ENCODE assay signal across 10 cellular contexts in genomic region chr15:70036585-70037343, GRCh38.
DNase-seq lines count a peak whose midpoint lies in the region; ATAC-seq and TF ChIP-seq lines count a peak whose summit lies in the region.
"Had no signal": no experiment of that assay in that cellular context is flagged by ENCODE, and none has a peak within 500 bp of the region (broad histone marks: within the 10 kb centered on the region; RNA-seq: fewer than 3 reads in every experiment).

No MANE protein-coding gene starts in this region.

- ATAC-seq in HG02943 (IDR thresholded peaks at IDR 0.05; ENCODE audit: low read depth, unreplicated experiment) (peak; percentile 87), sciatic nerve (no peak), body of pancreas (no peak)
- ATAC-seq: Panc1 had no signal

- H3K27ac ChIP-seq in body of pancreas: no peak overlapping the region
- no peak overlapping the region for H3K27ac ChIP-seq in tibial nerve
- H3K27ac ChIP-seq in esophagus muscularis mucosa (replicated peaks in 1 of 4): no peak overlapping the region
- H3K27ac ChIP-seq: pancreas had no signal

- TF ChIP-seq POLR2A in body of pancreas (IDR thresholded peaks at IDR 0.05): no peak
- TF ChIP-seq POLR2A in tibial nerve (IDR thresholded peaks at IDR 0.05): no peak
- no peak for TF ChIP-seq POLR2A in esophagus muscularis mucosa (IDR thresholded peaks at IDR 0.05; ENCODE audit: low read depth)

- TF ChIP-seq CTCF in body of pancreas (IDR thresholded peaks at IDR 0.05) (no peak), tibial nerve (IDR thresholded peaks at IDR 0.05) (no peak), esophagus muscularis mucosa (IDR thresholded peaks at IDR 0.05) (no peak)

- H3K4me1 ChIP-seq in body of pancreas (no peaks in the 10 kb centered on the region), tibial nerve (peaks cover 0 to 12% (median 2%) of the 10 kb centered on the region in 4 donors), esophagus muscularis mucosa (peaks cover 3 to 9% (median 7%) of the 10 kb centered on the region in 4 donors)
- H3K4me1 ChIP-seq: pancreas had no signal

- TF ChIP-seq EP300 in tibial nerve (IDR thresholded peaks at IDR 0.05): no peak
- TF ChIP-seq EP300 in esophagus muscularis mucosa (IDR thresholded peaks at IDR 0.05): no peak

- H3K4me3 ChIP-seq in body of pancreas (no peak overlapping the region), tibial nerve (no peak overlapping the region), esophagus muscularis mucosa (no peak overlapping the region)
- H3K4me3 ChIP-seq: pancreas had no signal

- DNase-seq in NCI-H2227 (lab: John Stamatoyannopoulos, UW; ENCODE audit: unreplicated experiment) (peak; percentile 5), NCI-H2227 treated with DMSO at 0.1 percent for 48 hours (lab: John Stamatoyannopoulos, UW) (no peak), NCI-H345 treated with DMSO at 0.1 percent for 48 hours (lab: John Stamatoyannopoulos, UW; ENCODE audit: unreplicated experiment) (peak; percentile 62), sciatic nerve (ENCODE audit: low spot score) (peak; percentile 38), body of pancreas (no peak), tibial nerve (ENCODE audit: low spot score in 2 of 2) (no peak), esophagus muscularis mucosa (ENCODE audit: extremely low spot score) (no peak)

- H3K9me3 ChIP-seq in body of pancreas (no peaks in the 10 kb centered on the region), tibial nerve (no peaks in the 10 kb centered on the region), esophagus muscularis mucosa (no peaks in the 10 kb centered on the region)
- H3K9me3 ChIP-seq: pancreas had no signal

- WGBS in body of pancreas, 2 donors: 80 to 81% methylated on average over 5 of the region's 5 CpGs
- 85 to 90% methylated on average over 5 of the region's 5 CpGs for WGBS in tibial nerve, 2 donors
- 88% methylated on average over 5 of the region's 5 CpGs for WGBS in esophagus muscularis mucosa

- intact Hi-C loops in sciatic nerve (cut with DNase I): no loop called here
- intact Hi-C loops in body of pancreas (cut with DNase I): no loop called here
- intact Hi-C loops in esophagus muscularis mucosa (cut with DNase I): no loop called here

- peaks cover 0 to 14% of the 10 kb centered on the region in 2 donors for H3K27me3 ChIP-seq in body of pancreas
- peaks cover 0 to 3% of the 10 kb centered on the region in 2 donors for H3K27me3 ChIP-seq in tibial nerve
- peaks cover 0 to 20% (median 4%) of the 10 kb centered on the region in 4 donors for H3K27me3 ChIP-seq in esophagus muscularis mucosa
- H3K27me3 ChIP-seq: pancreas had no signal

- H3K36me3 ChIP-seq in body of pancreas (replicated peaks in 1 of 2; ENCODE audit: insufficient read depth in 1 of 2, low read depth in 2 of 2): no peaks in the 10 kb centered on the region
- no peaks in the 10 kb centered on the region for H3K36me3 ChIP-seq in tibial nerve
- no peaks in the 10 kb centered on the region for H3K36me3 ChIP-seq in esophagus muscularis mucosa
- H3K36me3 ChIP-seq: pancreas had no signal

Comparison
In these comparisons a context has a peak if more than half of its experiments do, and no peak if none do; other contexts are left out.
1. DNase-seq: peak in NCI-H2227 (single experiment), NCI-H345 treated with DMSO at 0.1 percent for 48 hours (single experiment) and sciatic nerve (single experiment); none in NCI-H2227 treated with DMSO at 0.1 percent for 48 hours (single experiment), body of pancreas (0 of 4), tibial nerve (0 of 2) and esophagus muscularis mucosa (single experiment).